9 cellular contexts compared by ENCODE assay signal in the genomic region with DNA sequence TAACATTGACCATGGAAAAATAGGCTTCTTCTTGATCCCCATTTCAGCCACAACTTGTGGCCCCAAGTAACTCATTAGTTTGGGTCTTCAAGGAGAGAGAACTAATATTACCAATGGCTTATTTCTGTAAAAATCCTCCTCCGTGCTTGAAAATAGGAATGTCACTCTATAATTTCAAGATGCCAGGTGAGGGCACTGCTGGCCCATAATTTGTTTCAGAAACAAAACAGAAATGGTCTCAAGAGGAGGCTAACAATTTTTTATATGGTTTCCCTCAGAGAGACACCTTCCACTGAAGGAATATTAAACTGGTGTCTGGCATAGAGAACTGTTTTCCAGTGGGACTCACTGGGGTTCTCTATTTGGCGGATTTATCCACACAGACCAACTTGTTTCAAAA.
DNase-seq lines count a peak whose midpoint lies in the region; ATAC-seq and TF ChIP-seq lines count a peak whose summit lies in the region.
"Had no signal": no experiment of that assay in that cellular context is flagged by ENCODE, and none has a peak within 500 bp of the region (broad histone marks: within the 10 kb centered on the region; RNA-seq: fewer than 3 reads in every experiment).

No MANE protein-coding gene starts in this region.

- H3K9me3 ChIP-seq in upper lobe of left lung: no peaks in the 10 kb centered on the region

- no peaks in the 10 kb centered on the region for H3K27me3 Mint-ChIP-seq in nephron (ENCODE audit: low read depth)
- H3K27me3 Mint-ChIP-seq in activated T-cell treated with anti-CD3 and anti-CD28 coated beads, Interleukin-2, amount 50 U/mL, for 24 hours: no peaks in the 10 kb centered on the region

- H3K4me1 Mint-ChIP-seq in nephron: no peaks in the 10 kb centered on the region
- H3K4me1 Mint-ChIP-seq in activated T-cell treated with anti-CD3 and anti-CD28 coated beads, Interleukin-2, amount 50 U/mL, for 24 hours (ENCODE audit: low read depth): no peaks in the 10 kb centered on the region
- H3K4me1 Mint-ChIP-seq: stimulated activated effector memory CD8-positive, alpha-beta T cell treated with anti-CD3 and anti-CD28 coated beads, Interleukin-12 subunit alpha, Interleukin-12 subunit beta, amount 100 ng/mL, for 72 hours had no signal

- no peak for TF ChIP-seq POLR2A in upper lobe of left lung (IDR thresholded peaks at IDR 0.05)

- H3K36me3 Mint-ChIP-seq in nephron (ENCODE audit: low read depth): no peaks in the 10 kb centered on the region
- no peaks in the 10 kb centered on the region for H3K36me3 Mint-ChIP-seq in activated T-cell treated with anti-CD3 and anti-CD28 coated beads, Interleukin-2, amount 50 U/mL, for 24 hours (ENCODE audit: low read depth)
- H3K36me3 Mint-ChIP-seq: stimulated activated effector memory CD8-positive, alpha-beta T cell treated with anti-CD3 and anti-CD28 coated beads, Interleukin-12 subunit alpha, Interleukin-12 subunit beta, amount 100 ng/mL, for 72 hours had no signal

- H3K4me3 ChIP-seq in brain microvascular endothelial cell (ENCODE audit: low read depth, low read length) (no peak overlapping the region), upper lobe of left lung (no peak overlapping the region)

- no peaks in the 10 kb centered on the region for H3K4me1 ChIP-seq in upper lobe of left lung

- in situ Hi-C loops in brain microvascular endothelial cell (cut with HindIII; ENCODE audit: low pct_ligation_motif_present, low sequenced_read_pairs): no loop called here

- no peak overlapping the region for H3K27ac Mint-ChIP-seq in nephron
- H3K27ac Mint-ChIP-seq in activated T-cell treated with anti-CD3 and anti-CD28 coated beads, Interleukin-2, amount 50 U/mL, for 24 hours: no peak overlapping the region
- H3K27ac Mint-ChIP-seq: stimulated activated effector memory CD8-positive, alpha-beta T cell treated with anti-CD3 and anti-CD28 coated beads, Interleukin-12 subunit alpha, Interleukin-12 subunit beta, amount 100 ng/mL, for 72 hours had no signal

- no peaks in the 10 kb centered on the region for H3K9me3 Mint-ChIP-seq in nephron
- peaks cover 4% of the 10 kb centered on the region for H3K9me3 Mint-ChIP-seq in activated T-cell treated with anti-CD3 and anti-CD28 coated beads, Interleukin-2, amount 50 U/mL, for 24 hours

- H3K4me3 Mint-ChIP-seq in nephron: no peak overlapping the region
- H3K4me3 Mint-ChIP-seq in activated T-cell treated with anti-CD3 and anti-CD28 coated beads, Interleukin-2, amount 50 U/mL, for 24 hours: no peak overlapping the region
- H3K4me3 Mint-ChIP-seq: stimulated activated effector memory CD8-positive, alpha-beta T cell treated with anti-CD3 and anti-CD28 coated beads, Interleukin-12 subunit alpha, Interleukin-12 subunit beta, amount 100 ng/mL, for 72 hours had no signal

- TF ChIP-seq CTCF in brain microvascular endothelial cell (IDR thresholded peaks at IDR 0.05; ENCODE audit: low read depth, low read length, missing control alignments) (peak; percentile 37), nephron (IDR thresholded peaks at IDR 0.05; ENCODE audit: unreplicated experiment in 3 of 3) (peak; percentile 35 to 43 (median 38)), upper lobe of left lung (IDR thresholded peaks at IDR 0.05) (peak in 2 of 6 experiments; percentile 14 to 15)

- H3K27ac ChIP-seq in brain microvascular endothelial cell (no peak overlapping the region), upper lobe of left lung (no peak overlapping the region)

- 57 to 60% methylated on average over 2 of the region's 2 CpGs for WGBS in upper lobe of left lung, 2 donors

- H3K36me3 ChIP-seq in brain microvascular endothelial cell (replicated peaks) (no peaks in the 10 kb centered on the region), upper lobe of left lung (no peaks in the 10 kb centered on the region)

- DNase-seq in DMS53 (lab: John Stamatoyannopoulos, UW): peak; percentile 55
- peak; percentile 21 for DNase-seq in NCI-H1092 treated with DMSO at 0.1 percent for 48 hours (lab: John Stamatoyannopoulos, UW)
- DNase-seq in brain microvascular endothelial cell: no peak
- DNase-seq in HK-2 (ENCODE audit: unreplicated experiment): no peak
- no peak for DNase-seq in activated T-cell treated with anti-CD3 and anti-CD28 coated beads, Interleukin-2, amount 50 U/mL, for 24 hours
- DNase-seq in upper lobe of left lung: no peak

- no peaks in the 10 kb centered on the region for H3K27me3 ChIP-seq in brain microvascular endothelial cell (replicated peaks)
- no peaks in the 10 kb centered on the region for H3K27me3 ChIP-seq in upper lobe of left lung

- TF ChIP-seq EP300 in upper lobe of left lung (IDR thresholded peaks at IDR 0.05): no peak

- ATAC-seq in HG03108 (IDR thresholded peaks at IDR 0.05; ENCODE audit: unreplicated experiment) (no peak), upper lobe of left lung (ENCODE audit: low FRiP score in 2 of 2) (no peak)
- ATAC-seq: stimulated activated effector memory CD8-positive, alpha-beta T cell treated with anti-CD3 and anti-CD28 coated beads, Interleukin-12 subunit alpha, Interleukin-12 subunit beta, amount 100 ng/mL, for 72 hours had no signal

Comparison
In these comparisons a context has a peak if more than half of its experiments do, and no peak if none do; other contexts are left out.
1. DNase-seq: peak in DMS53 (single experiment) and NCI-H1092 treated with DMSO at 0.1 percent for 48 hours (single experiment); none in brain microvascular endothelial cell (single experiment), HK-2 (single experiment), activated T-cell treated with anti-CD3 and anti-CD28 coated beads, Interleukin-2, amount 50 U/mL, for 24 hours (single experiment) and upper lobe of left lung (0 of 2).